ENCODE assay signal across 22 cellular contexts in the genomic region with DNA sequence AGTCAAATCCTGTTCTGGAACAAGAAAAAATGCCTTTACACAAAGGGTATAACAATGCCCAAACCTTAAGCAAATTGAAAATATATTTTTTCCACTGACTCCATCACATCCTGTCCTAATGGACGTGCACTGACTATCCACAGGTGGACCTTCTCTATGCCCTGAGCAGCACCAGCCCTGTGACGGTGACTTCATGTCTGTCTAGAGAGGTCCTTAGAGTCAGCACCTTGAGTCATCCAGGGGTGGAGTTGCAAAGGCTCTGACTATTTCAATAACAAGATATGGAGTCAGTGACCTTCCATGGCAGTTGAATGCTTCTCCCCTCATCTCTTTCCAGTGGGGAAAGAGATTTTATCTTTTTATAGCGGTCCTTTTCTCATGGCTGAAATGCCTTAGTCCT.
"Had no signal": no experiment of that assay in that cellular context is flagged by ENCODE, and none has a peak within 500 bp of the region (broad histone marks: within the 10 kb centered on the region; RNA-seq: fewer than 3 reads in every experiment).

No MANE protein-coding gene starts in this region.

- H3K27me3 ChIP-seq: body of pancreas, ovary, right lobe of liver, tibial nerve had no signal

- H3K4me3 ChIP-seq: body of pancreas, coronary artery, dorsolateral prefrontal cortex, ovary, right lobe of liver, tibial nerve had no signal

- H3K4me1 ChIP-seq: body of pancreas, right lobe of liver had no signal

- ATAC-seq: activated T-cell treated with anti-CD3 and anti-CD28 coated beads, Interleukin-2, amount 50 U/mL, for 72 hours; body of pancreas; effector memory CD8-positive, alpha-beta T cell; left cardiac atrium; naive thymus-derived CD4-positive, alpha-beta T cell; right lobe of liver had no signal

- H3K27ac ChIP-seq: body of pancreas, coronary artery, dorsolateral prefrontal cortex, ovary, right lobe of liver, tibial nerve, VCaP had no signal

- H3K9me3 ChIP-seq: body of pancreas, ovary, right lobe of liver had no signal

- H3K36me3 ChIP-seq: ovary, right lobe of liver, tibial nerve had no signal

- DNase-seq: activated CD4-positive, alpha-beta T cell treated with anti-CD3 and anti-CD28 coated beads for 4 hours; activated CD4-positive, alpha-beta T cell treated with anti-CD3 and anti-CD28 coated beads, Interleukin-2, amount 50 U/mL, for 4 hours; activated naive CD4-positive, alpha-beta T cell treated with Interleukin-2 at 50 U/mL for 16 hours; activated T-cell treated with anti-CD3 and anti-CD28 coated beads for 4 hours; activated T-cell treated with anti-CD3 and anti-CD28 coated beads, Interleukin-2, amount 50 U/mL, for 72 hours; aorta; body of pancreas; dorsolateral prefrontal cortex; effector memory CD8-positive, alpha-beta T cell; foreskin melanocyte; islet precursor cell; left cardiac atrium; midbrain; naive thymus-derived CD4-positive, alpha-beta T cell; ovary; right lobe of liver; stimulated activated CD4-positive, alpha-beta T cell treated with anti-CD3 and anti-CD28 coated beads, Interleukin-2, amount 100 ng/mL, for 48 hours; stimulated activated naive CD4-positive, alpha-beta T cell treated with Interleukin-2 at 50 U/mL for 16 hours; T-helper 9 cell had no signal
